Comparison of ENCODE assay signal across 8 cellular contexts in the genomic region with DNA sequence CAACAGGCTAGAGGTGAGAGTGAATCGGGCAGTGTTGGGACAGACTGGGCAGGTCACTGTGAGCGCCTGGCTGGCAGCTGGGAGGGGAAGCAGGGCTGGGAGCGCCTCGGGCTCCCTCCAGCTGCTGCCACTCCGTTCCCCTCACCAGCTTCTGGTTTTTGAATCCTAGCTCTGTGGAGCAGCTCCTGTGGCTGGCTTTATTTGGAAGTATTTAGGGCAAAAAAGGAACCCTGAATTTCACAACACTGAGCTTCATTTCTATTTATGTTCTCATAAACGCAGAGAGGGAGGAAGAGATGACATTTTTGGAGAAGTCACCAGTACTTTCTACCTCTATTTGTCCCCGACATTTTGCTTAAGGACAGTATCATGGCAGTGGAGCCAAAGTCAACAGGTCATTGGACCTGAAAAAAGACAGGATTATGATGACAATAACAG.
DNase-seq lines count a peak whose midpoint lies in the region; ATAC-seq and TF ChIP-seq lines count a peak whose summit lies in the region.

No MANE protein-coding gene starts in this region.

- H3K4me1 Mint-ChIP-seq in effector memory CD8-positive, alpha-beta T cell (ENCODE audit: low read depth in 2 of 2): peaks cover 3 to 4% of the 10 kb centered on the region in 2 donors
- H3K4me1 Mint-ChIP-seq in mesothelial cell of epicardium: peaks cover 56% of the 10 kb centered on the region

- no peak for ATAC-seq in IMR-90 (ENCODE audit: low read depth)
- ATAC-seq in effector memory CD8-positive, alpha-beta T cell (replicated peaks): no peak

- WGBS in IMR-90 (ENCODE audit: extremely low coverage in 2 of 2, insufficient read length in 1 of 2), 2 experiments: no CpG with 5 or more reads among the region's 7 CpGs
- 63% methylated on average over 7 of the region's 7 CpGs for WGBS in hepatocyte (ENCODE audit: low lambda C conversion rate, missing lambda C conversion rate)

- H2BK120ac ChIP-seq in IMR-90 (ENCODE audit: low read depth, low read length): peak overlapping the region; percentile 69

- H3K36me3 ChIP-seq in IMR-90 (ENCODE audit: control insufficient read depth, insufficient read depth, low read length) (no peaks in the 10 kb centered on the region), WERI-Rb-1 (no peaks in the 10 kb centered on the region), hepatocyte (replicated peaks; ENCODE audit: insufficient read depth, low read depth) (no peaks in the 10 kb centered on the region)

- H3K27ac Mint-ChIP-seq in effector memory CD8-positive, alpha-beta T cell: no peak overlapping the region
- no peak overlapping the region for H3K27ac Mint-ChIP-seq in mesothelial cell of epicardium

- DNase-seq in IMR-90: no peak
- DNase-seq in WERI-Rb-1: peak; percentile 32
- DNase-seq in hepatocyte (ENCODE audit: low spot score): no peak
- DNase-seq in effector memory CD8-positive, alpha-beta T cell: no peak
- DNase-seq in mesothelial cell of epicardium (ENCODE audit: low spot score in 2 of 2, unreplicated experiment in 2 of 2): no peak
- DNase-seq in NCI-H345 treated with DMSO at 0.1 percent for 48 hours (lab: John Stamatoyannopoulos, UW; ENCODE audit: unreplicated experiment): no peak
- DNase-seq in COR-L47 (lab: John Stamatoyannopoulos, UW): no peak

- peaks cover 50% of the 10 kb centered on the region for H3K9me1 ChIP-seq in IMR-90 (ENCODE audit: insufficient read depth, low read length)

- H4K20me1 ChIP-seq in IMR-90 (ENCODE audit: insufficient read depth, low read length): peaks cover 10% of the 10 kb centered on the region; the same call in 1 of the 2 replicates
- H4K20me1 ChIP-seq in hepatocyte (ENCODE audit: insufficient read depth, poor library complexity, severe bottlenecking): no peaks in the 10 kb centered on the region

- peak overlapping the region; percentile 29 for H2BK5ac ChIP-seq in IMR-90 (ENCODE audit: low read depth, low read length, poor library complexity, severe bottlenecking)

- no peaks in the 10 kb centered on the region for H3K79me2 ChIP-seq in hepatocyte

- POLR2A ChIA-PET in IMR-90 (lab: Charles Lee; ENCODE audit: unreplicated experiment): no interaction called here

- H3K56ac ChIP-seq in IMR-90 (ENCODE audit: extremely low read depth, insufficient read depth, low read length): no peak overlapping the region

- no peak overlapping the region for H2AFZ ChIP-seq in IMR-90 (replicated peaks; ENCODE audit: low read length, poor library complexity)
- H2AFZ ChIP-seq in hepatocyte: no peak overlapping the region

- TF ChIP-seq CTCF in IMR-90 (conservative IDR thresholded peaks at IDR 0.05; ENCODE audit: low read depth, low read length) (no peak), WERI-Rb-1 (IDR thresholded peaks at IDR 0.05; ENCODE audit: low read depth, low read length) (no peak), hepatocyte (IDR thresholded peaks at IDR 0.05; ENCODE audit: poor library complexity) (no peak), mesothelial cell of epicardium (IDR thresholded peaks at IDR 0.05; ENCODE audit: unreplicated experiment) (no peak)

- intact Hi-C loops in IMR-90 (cut with micrococcal nuclease): loop anchor here (10.0 kb wide), 1 partner anchor 52 kb away; no protein-coding TSS in a partner anchor

- no peak for TF ChIP-seq POLR2A in IMR-90 (IDR thresholded peaks at IDR 0.05; ENCODE audit: low read depth, low read length)

- H3K9me3 ChIP-seq in IMR-90 (ENCODE audit: control insufficient read depth, insufficient read depth, low read length) (no peaks in the 10 kb centered on the region), WERI-Rb-1 (ENCODE audit: severe bottlenecking) (no peaks in the 10 kb centered on the region), hepatocyte (ENCODE audit: low read depth) (no peaks in the 10 kb centered on the region)

- peak overlapping the region; percentile 37; the same call in 1 of the 2 replicates for H3K23ac ChIP-seq in IMR-90 (ENCODE audit: low read depth, low read length)

- H3K9ac ChIP-seq in IMR-90 (ENCODE audit: low read depth, low read length): no peak overlapping the region

- H3K4me3 ChIP-seq in IMR-90 (ENCODE audit: insufficient read depth, low read depth, low read length): no peak overlapping the region
- H3K4me3 ChIP-seq in WERI-Rb-1 (ENCODE audit: low read depth, low read length): no peak overlapping the region
- no peak overlapping the region for H3K4me3 ChIP-seq in hepatocyte
- no peak overlapping the region for H3K4me3 ChIP-seq in skin epidermis

- peak overlapping the region; percentile 87 for H3K4ac ChIP-seq in IMR-90 (ENCODE audit: low read depth, low read length)

- peak overlapping the region; percentile 78 for H3K18ac ChIP-seq in IMR-90 (ENCODE audit: low read depth, low read length)

- no peaks in the 10 kb centered on the region for H3K9me3 Mint-ChIP-seq in effector memory CD8-positive, alpha-beta T cell
- H3K9me3 Mint-ChIP-seq in mesothelial cell of epicardium: no peaks in the 10 kb centered on the region

- peak overlapping the region; percentile 25; the same call in 1 of the 2 replicates for H3K27ac ChIP-seq in IMR-90 (ENCODE audit: insufficient read depth, low read length)
- no peak overlapping the region for H3K27ac ChIP-seq in WERI-Rb-1
- H3K27ac ChIP-seq in hepatocyte: peak overlapping the region; percentile 27
- H3K27ac ChIP-seq in skin epidermis: peak overlapping the region in 17 of 21 experiments; percentile 4 to 70 (median 55)

- peak overlapping the region; percentile 29; the same call in 1 of the 2 replicates for H3K4me2 ChIP-seq in IMR-90 (ENCODE audit: low read depth, low read length)
- H3K4me2 ChIP-seq in hepatocyte: peak overlapping the region; percentile 64

- H4K5ac ChIP-seq in IMR-90 (ENCODE audit: low read depth, low read length): peak overlapping the region; percentile 81

- no peak overlapping the region for H3K4me3 Mint-ChIP-seq in effector memory CD8-positive, alpha-beta T cell
- no peak overlapping the region for H3K4me3 Mint-ChIP-seq in mesothelial cell of epicardium

- peak overlapping the region; percentile 82 for H3K14ac ChIP-seq in IMR-90 (replicated peaks; ENCODE audit: low read depth, low read length)

- BruUV-seq in IMR-90 (replicated peaks; lab: Mats Ljungman, UMichigan): no TSS peak

- H3K36me3 Mint-ChIP-seq in effector memory CD8-positive, alpha-beta T cell (ENCODE audit: insufficient read depth): no peaks in the 10 kb centered on the region
- no peaks in the 10 kb centered on the region for H3K36me3 Mint-ChIP-seq in mesothelial cell of epicardium

- no peaks in the 10 kb centered on the region for H3K9me2 ChIP-seq in hepatocyte (replicated peaks; ENCODE audit: insufficient read depth)

- peak overlapping the region; percentile 47 for H4K91ac ChIP-seq in IMR-90 (ENCODE audit: insufficient read depth, low read depth, low read length)

- no peak for TF ChIP-seq RAD21 in IMR-90 (IDR thresholded peaks at IDR 0.05; ENCODE audit: low read length)

- peaks cover 11 to 24% of the 10 kb centered on the region in 2 donors for H3K27me3 Mint-ChIP-seq in effector memory CD8-positive, alpha-beta T cell
- no peaks in the 10 kb centered on the region for H3K27me3 Mint-ChIP-seq in mesothelial cell of epicardium (ENCODE audit: low read depth)

- peak overlapping the region; percentile 96; the same call in 1 of the 2 replicates for H2AK5ac ChIP-seq in IMR-90 (ENCODE audit: low read depth, low read length)

- H2BK20ac ChIP-seq in IMR-90 (ENCODE audit: low read depth, low read length): peak overlapping the region; percentile 77; the same call in 1 of the 2 replicates

- in situ Hi-C loops in IMR-90 (cut with MboI; ENCODE audit: low sequenced_read_pairs): no loop called here

- H2BK15ac ChIP-seq in IMR-90 (ENCODE audit: low read depth, low read length): peak overlapping the region; percentile 91; the same call in 2 of the 3 replicates

- no peak overlapping the region for H2AK9ac ChIP-seq in IMR-90 (replicated peaks; ENCODE audit: low read depth, low read length, poor library complexity)

- peaks cover 6 to 46% of the 10 kb centered on the region in 2 experiments; a peak in 3 of 4 replicates for H3K79me1 ChIP-seq in IMR-90 (ENCODE audit: low read depth in 1 of 2, low read length in 2 of 2)

- no peaks in the 10 kb centered on the region for H3K27me3 ChIP-seq in IMR-90 (ENCODE audit: control insufficient read depth, insufficient read depth, low read length)
- peaks cover 42% of the 10 kb centered on the region for H3K27me3 ChIP-seq in WERI-Rb-1 (ENCODE audit: insufficient read depth, low read depth, severe bottlenecking)
- no peaks in the 10 kb centered on the region for H3K27me3 ChIP-seq in hepatocyte

- dilution Hi-C loops in IMR-90 (cut with HindIII; ENCODE audit: low sequenced_read_pairs, unreplicated experiment): no loop called here

- H3K4me1 ChIP-seq in IMR-90 (ENCODE audit: control insufficient read depth, insufficient read depth, low read length) (peaks cover 47% of the 10 kb centered on the region), hepatocyte (ENCODE audit: insufficient read depth) (peaks cover 44% of the 10 kb centered on the region)

- CTCF ChIA-PET in IMR-90 (lab: Yijun Ruan, JAX): no interaction called here

- peak overlapping the region; percentile 50 to 81; a peak in 3 of 4 replicates for H4K8ac ChIP-seq in IMR-90 (ENCODE audit: low read depth in 2 of 2, low read length in 2 of 2)

TF ChIP-seq in IMR-90, 13 proteins besides CTCF, POLR2A, EP300 and RAD21 (continues in another document):
- TF ChIP-seq FOS (IDR thresholded peaks at IDR 0.05; ENCODE audit: low read depth, low read length) (no peak), CHD1 (IDR thresholded peaks at IDR 0.05; ENCODE audit: low read depth, low read length) (no peak), MAZ (IDR thresholded peaks at IDR 0.05; ENCODE audit: borderline replicate concordance, low read depth, low read length) (no peak), MAFK (IDR thresholded peaks at IDR 0.05; ENCODE audit: low read depth, low read length) (no peak), RFX5 (IDR thresholded peaks at IDR 0.05; ENCODE audit: low read depth, low read length) (no peak), MXI1 (IDR thresholded peaks at IDR 0.05; ENCODE audit: borderline replicate concordance, low read depth, low read length) (no peak), RCOR1 (IDR thresholded peaks at IDR 0.05; ENCODE audit: insufficient replicate concordance, low read length) (no peak), NFE2L2 (IDR thresholded peaks at IDR 0.05; ENCODE audit: low read depth, low read length) (no peak), SMC3 (IDR thresholded peaks at IDR 0.05; ENCODE audit: low read depth, low read length) (no peak)
- TF ChIP-seq, protein P1, sequence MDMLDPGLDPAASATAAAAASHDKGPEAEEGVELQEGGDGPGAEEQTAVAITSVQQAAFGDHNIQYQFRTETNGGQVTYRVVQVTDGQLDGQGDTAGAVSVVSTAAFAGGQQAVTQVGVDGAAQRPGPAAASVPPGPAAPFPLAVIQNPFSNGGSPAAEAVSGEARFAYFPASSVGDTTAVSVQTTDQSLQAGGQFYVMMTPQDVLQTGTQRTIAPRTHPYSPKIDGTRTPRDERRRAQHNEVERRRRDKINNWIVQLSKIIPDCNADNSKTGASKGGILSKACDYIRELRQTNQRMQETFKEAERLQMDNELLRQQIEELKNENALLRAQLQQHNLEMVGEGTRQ (IDR thresholded peaks at IDR 0.05; ENCODE audit: low read depth, low read length): no peak
